ENCODE assay signal across 23 cellular contexts in the genomic region with DNA sequence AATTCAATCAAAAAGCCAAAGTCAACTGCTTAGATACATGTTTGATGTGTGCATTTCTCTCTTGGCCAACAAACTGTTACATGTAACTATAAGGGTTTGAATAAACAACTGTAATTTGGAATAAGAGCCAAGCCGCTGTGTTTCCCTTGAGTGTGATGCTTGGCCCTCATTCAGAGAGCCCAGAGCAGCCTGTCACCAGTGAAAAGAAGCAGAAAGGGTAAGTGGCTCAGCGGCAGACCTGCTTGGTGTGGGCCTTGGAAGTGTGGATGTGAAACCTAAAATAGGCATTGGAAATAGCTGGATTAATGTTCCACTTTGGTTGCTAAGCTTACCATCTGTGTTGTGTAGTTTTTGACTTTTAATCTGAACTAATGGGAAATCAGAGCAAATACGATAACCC.
"Had no signal": no experiment of that assay in that cellular context is flagged by ENCODE, and none has a peak within 500 bp of the region (broad histone marks: within the 10 kb centered on the region; RNA-seq: fewer than 3 reads in every experiment).

No MANE protein-coding gene starts in this region.

- H3K4me1 ChIP-seq: gastrocnemius medialis, heart right ventricle, left ventricle myocardium inferior, tibial artery had no signal

- H3K4me3 ChIP-seq: gastrocnemius medialis, heart right ventricle, left ventricle myocardium inferior, tibial artery had no signal

- H3K27ac ChIP-seq: gastrocnemius medialis, heart right ventricle, left ventricle myocardium inferior, tibial artery had no signal

- H3K27me3 ChIP-seq: gastrocnemius medialis, heart right ventricle, tibial artery had no signal

- DNase-seq: activated CD4-positive, alpha-beta T cell treated with anti-CD3 and anti-CD28 coated beads, Interleukin-2, amount 10 ng/mL, durations not matched to agents 24 days and 14 days; activated CD8-positive, alpha-beta T cell treated with anti-CD3 and anti-CD28 coated beads, Interleukin-2, amount 10 ng/mL, durations not matched to agents 7 days and 5 days; activated effector memory CD4-positive, alpha-beta T cell treated with Interleukin-2 at 50 U/mL for 16 hours; activated naive CD4-positive, alpha-beta T cell treated with anti-CD3 and anti-CD28 coated beads, Interleukin-2, amount 50 U/mL, for 16 hours; activated T-cell treated with anti-CD3 and anti-CD28 coated beads, Interleukin-2, amount 50 U/mL, for 48 hours; aorta; cerebellar nuclear complex; effector CD8-positive, alpha-beta T cell; gastrocnemius medialis; heart right ventricle; left ventricle myocardium inferior; nephron progenitor cell; occipital lobe; posterior cingulate gyrus; retina; stimulated activated CD4-positive, alpha-beta T cell treated with anti-CD3 and anti-CD28 coated beads, Interleukin-12 subunit alpha, Interleukin-12 subunit beta, amount 100 ng/mL, for 4 hours; stimulated activated CD4-positive, alpha-beta T cell treated with anti-CD3 and anti-CD28 coated beads, Interleukin-1b, Interleukin-23, amount 100 ng/mL, for 48 hours; stimulated activated CD8-positive, alpha-beta memory T cell treated with anti-CD3 and anti-CD28 coated beads, Interleukin-4, amount 100 ng/mL, for 48 hours; stimulated activated naive CD4-positive, alpha-beta T cell treated with Interleukin-2 at 50 U/mL for 16 hours; substantia nigra; T-helper 9 cell; tibial artery had no signal

- H3K9me3 ChIP-seq: gastrocnemius medialis, tibial artery had no signal

- ATAC-seq: activated CD8-positive, alpha-beta T cell treated with anti-CD3 and anti-CD28 coated beads, Interleukin-2, amount 10 ng/mL, durations not matched to agents 7 days and 5 days; esophagus mucosa; gastrocnemius medialis; heart right ventricle had no signal

- H3K36me3 ChIP-seq: gastrocnemius medialis, heart right ventricle, left ventricle myocardium inferior, tibial artery had no signal
